In genomic region chr19:49306734-49307133, GRCh38 we compare ENCODE assay signal across 8 cellular contexts. TPM values are rescaled to one million over a fixed set of nuclear protein-coding genes. Genes with fewer than 3 reads are reported as not detected.
"Had no signal": no experiment of that assay in that cellular context is flagged by ENCODE, and none has a peak within 500 bp of the region (broad histone marks: within the 10 kb centered on the region; RNA-seq: fewer than 3 reads in every experiment).

No MANE protein-coding gene starts in this region.

RNA-seq across cellular contexts. Expression of gene CD37, which starts 28.5 kb away (rescaled TPM):
- total RNA-seq: endodermal cell, epithelial cell of proximal tubule, neural crest cell, smooth muscle cell had no signal

RNA-seq across cellular contexts. Expression of gene TEAD2, which starts 55.5 kb away (rescaled TPM):
- total RNA-seq: activated CD8-positive, alpha-beta T cell treated with anti-CD3 and anti-CD28 coated beads for 36 hours had no signal

RNA-seq across cellular contexts. Expression of gene DKKL1, which starts 56.9 kb away (rescaled TPM):
- total RNA-seq: activated CD8-positive, alpha-beta T cell treated with anti-CD3 and anti-CD28 coated beads for 36 hours; epithelial cell of proximal tubule; gastrocnemius medialis; psoas muscle; suprapubic skin had no signal
